In the genomic region with DNA sequence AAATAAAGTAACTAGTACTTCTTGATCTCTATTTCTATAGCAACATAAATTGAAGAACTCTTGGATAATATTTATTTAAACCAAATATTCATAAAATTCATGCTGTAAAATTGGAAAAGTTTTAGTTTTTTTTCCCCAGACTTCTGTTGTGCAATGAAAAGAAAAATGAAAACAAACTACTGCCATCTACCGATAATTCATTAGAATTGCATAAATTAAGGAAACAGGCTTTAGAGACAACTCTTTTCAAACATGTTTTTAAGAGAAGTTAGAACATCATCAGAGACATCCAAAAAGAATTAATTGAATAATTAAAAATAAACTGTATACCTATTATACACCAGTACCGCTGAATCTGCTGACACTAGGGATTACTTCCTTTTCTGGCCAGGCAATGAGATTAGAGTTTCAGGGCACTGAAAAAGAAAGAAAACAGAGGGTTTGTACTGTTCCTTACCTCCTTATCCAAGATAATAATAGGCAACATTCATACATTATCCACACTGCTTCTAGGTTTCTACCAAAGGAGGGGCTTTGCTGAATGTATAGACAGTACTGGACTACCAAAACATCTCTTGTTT, we compare ENCODE assay signal across 8 cellular contexts. TPM values are rescaled to one million over a fixed set of nuclear protein-coding genes. Genes with fewer than 3 reads are reported as not detected.
A peak's percentile ranks its signal among the peaks of the same experiment; 100 is the strongest.
DNase-seq lines count a peak whose midpoint lies in the region; ATAC-seq and TF ChIP-seq lines count a peak whose summit lies in the region.

No MANE protein-coding gene starts in this region.

- no peak overlapping the region for H3K27ac ChIP-seq in 22Rv1
- H3K27ac ChIP-seq in Peyer's patch: no peak overlapping the region
- H3K27ac ChIP-seq in temporal lobe (ENCODE audit: low read depth, low read length): peak overlapping the region; percentile 80

- H3K27me3 ChIP-seq in Peyer's patch: no peaks in the 10 kb centered on the region

- H3K4me3 ChIP-seq in Peyer's patch (no peak overlapping the region), fibroblast of the aortic adventitia (ENCODE audit: low read depth, low read length) (no peak overlapping the region)

- H3K4me1 ChIP-seq in Peyer's patch: peaks cover 0 to 10% (median 7%) of the 10 kb centered on the region in 4 donors

- DNase-seq in GM10266 (ENCODE audit: extremely low spot score) (no peak), Peyer's patch (no peak), fibroblast of the aortic adventitia (ENCODE audit: low read depth) (peak; percentile 68)

- no peak for TF ChIP-seq POLR2A in Peyer's patch (IDR thresholded peaks at IDR 0.05)

- peak; percentile 77 for TF ChIP-seq CTCF in 22Rv1 (IDR thresholded peaks at IDR 0.05)
- peak; percentile 44 for TF ChIP-seq CTCF in GM10266 (IDR thresholded peaks at IDR 0.05; ENCODE audit: control insufficient read depth, insufficient read depth, low read depth, missing control alignments)
- peak in 5 of 6 experiments; percentile 19 to 69 (median 58) for TF ChIP-seq CTCF in Peyer's patch (IDR thresholded peaks at IDR 0.05)
- peak; percentile 53 for TF ChIP-seq CTCF in fibroblast of the aortic adventitia (IDR thresholded peaks at IDR 0.05; ENCODE audit: insufficient read depth, low read length)

- H3K9me3 ChIP-seq in Peyer's patch: no peaks in the 10 kb centered on the region

- H3K36me3 ChIP-seq in Peyer's patch: peaks cover 0 to 6% (median 0%) of the 10 kb centered on the region in 3 donors

- ATAC-seq in HG03565 (IDR thresholded peaks at IDR 0.05; ENCODE audit: unreplicated experiment) (no peak), HG02610 (IDR thresholded peaks at IDR 0.05; ENCODE audit: unreplicated experiment) (no peak), HG03469 (IDR thresholded peaks at IDR 0.05; ENCODE audit: unreplicated experiment) (no peak)

RNA-seq across cellular contexts. Expression of gene CCDC122, which starts 4.9 kb away (rescaled TPM):
- total RNA-seq in Peyer's patch: 1 to 10 TPM; 2.5 to 6.7 (median 4.4) TPM
- total RNA-seq in fibroblast of the aortic adventitia (ENCODE audit: low replicate concordance): 1.1 and 11.2 TPM in 2 replicates
- 5.9 TPM for total RNA-seq in temporal lobe

RNA-seq across cellular contexts. Expression of gene LACC1, which starts 5.1 kb away (rescaled TPM):
- total RNA-seq in Peyer's patch (10 to 100 TPM in 3 of 4 donors, 1 to 10 TPM in 1; 7.9 to 24.8 (median 17.4) TPM), fibroblast of the aortic adventitia (ENCODE audit: low replicate concordance) (22.9 and 32.9 TPM in 2 replicates), temporal lobe (4.7 TPM)
